ENCODE assay signal across 11 cellular contexts in the genomic region with DNA sequence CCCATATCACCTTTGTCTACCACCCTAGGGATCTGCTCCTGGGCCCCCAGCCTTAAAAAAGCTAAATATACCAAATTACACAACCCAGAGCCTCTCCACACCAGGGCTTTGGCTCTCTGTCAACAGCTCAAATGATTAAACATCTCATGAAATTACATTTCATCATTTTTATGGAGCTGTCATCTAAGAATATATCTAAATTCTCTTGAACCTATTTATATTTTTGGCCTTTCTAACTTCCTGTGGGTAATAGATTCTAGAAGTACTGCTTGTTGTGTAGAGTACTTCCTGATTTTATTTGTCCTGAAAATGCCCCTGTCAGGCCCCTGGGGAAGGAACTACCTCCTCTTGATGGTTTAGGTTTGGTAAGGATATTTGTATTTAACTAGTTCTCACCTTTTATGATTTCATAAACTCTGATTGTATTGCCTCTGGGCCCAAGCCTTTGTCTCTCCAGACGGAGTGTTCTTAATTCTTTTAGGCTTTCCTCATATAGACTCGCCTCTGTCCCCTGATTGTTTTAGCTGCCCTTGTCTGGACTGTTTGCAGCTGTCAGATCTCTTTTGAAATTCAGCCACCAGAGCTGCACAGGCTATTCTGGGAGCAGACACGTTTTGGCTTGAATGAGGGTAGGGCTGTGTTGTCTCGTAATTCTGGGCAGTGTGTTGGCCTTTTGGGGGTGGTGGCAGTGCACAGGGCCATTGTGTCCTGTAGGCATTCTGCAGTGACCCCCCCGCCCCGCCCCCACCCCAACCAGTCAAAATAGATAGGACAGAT. TPM values are rescaled to one million over a fixed set of nuclear protein-coding genes. Genes with fewer than 3 reads are reported as not detected.
A peak's percentile ranks its signal among the peaks of the same experiment; 100 is the strongest.
DNase-seq lines count a peak whose midpoint lies in the region; ATAC-seq, FAIRE-seq and TF ChIP-seq lines count a peak whose summit lies in the region.
"Had no signal": no experiment of that assay in that cellular context is flagged by ENCODE, and none has a peak within 500 bp of the region (broad histone marks: within the 10 kb centered on the region; RNA-seq: fewer than 3 reads in every experiment).

No MANE protein-coding gene starts in this region.

- peak overlapping the region; percentile 29 for H3K27ac Mint-ChIP-seq in neural progenitor cell
- H3K27ac Mint-ChIP-seq: CD8-positive, alpha-beta memory T cell had no signal

- no peaks in the 10 kb centered on the region for H3F3A ChIP-seq in neural progenitor cell (ENCODE audit: low read depth)

- no peak for FAIRE-seq in GM12892 (lab: Jason Lieb, UNC)

- no peak overlapping the region for H2AFZ ChIP-seq in neural progenitor cell (replicated peaks)

- DNase-seq in NCI-H1092 treated with DMSO at 0.1 percent for 48 hours (lab: John Stamatoyannopoulos, UW) (peak; percentile 63), epidermal melanocyte (ENCODE audit: insufficient read length, low spot score) (peak; percentile 51), neural progenitor cell (ENCODE audit: low spot score) (no peak), GM20000 (ENCODE audit: low spot score) (no peak), GM12892 (ENCODE audit: insufficient read length) (no peak)
- DNase-seq: CD8-positive, alpha-beta memory T cell; NCI-H524; ovary had no signal

- ATAC-seq in HG02763 (IDR thresholded peaks at IDR 0.05; ENCODE audit: unreplicated experiment) (no peak), HG03460 (IDR thresholded peaks at IDR 0.05; ENCODE audit: unreplicated experiment) (no peak)

- H3K9me3 Mint-ChIP-seq in neural progenitor cell: no peaks in the 10 kb centered on the region
- H3K9me3 Mint-ChIP-seq: CD8-positive, alpha-beta memory T cell had no signal

- H3K9ac ChIP-seq in BLaER1 treated with 17β-estradiol and CSF1 and Interleukin-3, amounts not matched to agents 10 nM and 100 nM: peak overlapping the region in 10 of 11 experiments; percentile 28 to 81 (median 72); a peak in 18 of 22 replicates
- H3K9ac ChIP-seq in neural progenitor cell: no peak overlapping the region

- TF ChIP-seq POLR2A in GM12892 (IDR thresholded peaks at IDR 0.05; ENCODE audit: low read depth, low read length): no peak

- peaks cover 8 to 68% (median 51%) of the 10 kb centered on the region in 11 experiments; a peak in 20 of 22 replicates for H3K36me3 ChIP-seq in BLaER1 treated with 17β-estradiol and CSF1 and Interleukin-3, amounts not matched to agents 10 nM and 100 nM
- H3K36me3 ChIP-seq in neural progenitor cell: no peaks in the 10 kb centered on the region
- H3K36me3 ChIP-seq: ovary had no signal

- peaks cover 0 to 11% (median 0%) of the 10 kb centered on the region in 11 experiments; a peak in 2 of 22 replicates for H4K20me1 ChIP-seq in BLaER1 treated with 17β-estradiol and CSF1 and Interleukin-3, amounts not matched to agents 10 nM and 100 nM
- H4K20me1 ChIP-seq in neural progenitor cell (ENCODE audit: low read depth): no peaks in the 10 kb centered on the region

- peaks cover 0 to 29% (median 0%) of the 10 kb centered on the region in 11 experiments; a peak in 8 of 22 replicates for H3K27me3 ChIP-seq in BLaER1 treated with 17β-estradiol and CSF1 and Interleukin-3, amounts not matched to agents 10 nM and 100 nM
- peaks cover 14% of the 10 kb centered on the region for H3K27me3 ChIP-seq in neural progenitor cell
- H3K27me3 ChIP-seq: ovary had no signal

- no peak overlapping the region for H3K4me3 Mint-ChIP-seq in neural progenitor cell
- H3K4me3 Mint-ChIP-seq: CD8-positive, alpha-beta memory T cell had no signal

- H3K4me1 ChIP-seq in BLaER1 treated with 17β-estradiol and CSF1 and Interleukin-3, amounts not matched to agents 10 nM and 100 nM: peaks cover 34 to 100% (median 85%) of the 10 kb centered on the region in 10 experiments
- peaks cover 5% of the 10 kb centered on the region for H3K4me1 ChIP-seq in neural progenitor cell

- peak overlapping the region; percentile 82 to 97 (median 89) for H3K4me2 ChIP-seq in BLaER1 treated with 17β-estradiol and CSF1 and Interleukin-3, amounts not matched to agents 10 nM and 100 nM
- H3K4me2 ChIP-seq in neural progenitor cell: no peak overlapping the region

- H3K27me3 Mint-ChIP-seq in neural progenitor cell (ENCODE audit: insufficient read depth, low read depth): peaks cover 2% of the 10 kb centered on the region

- H3K4me3 ChIP-seq in BLaER1 treated with 17β-estradiol and CSF1 and Interleukin-3, amounts not matched to agents 10 nM and 100 nM: peak overlapping the region in 7 of 10 experiments; percentile 4 to 41 (median 27); a peak in 9 of 20 replicates
- no peak overlapping the region for H3K4me3 ChIP-seq in neural progenitor cell
- H3K4me3 ChIP-seq: ovary had no signal

- H3K9me3 ChIP-seq in BLaER1 treated with 17β-estradiol and CSF1 and Interleukin-3, amounts not matched to agents 10 nM and 100 nM (replicated peaks in 1 of 11): no peaks in the 10 kb centered on the region
- no peaks in the 10 kb centered on the region for H3K9me3 ChIP-seq in neural progenitor cell (ENCODE audit: low read depth)
- H3K9me3 ChIP-seq: ovary had no signal

- peak overlapping the region in 10 of 11 experiments; percentile 23 to 93 (median 86); a peak in 20 of 22 replicates for H3K27ac ChIP-seq in BLaER1 treated with 17β-estradiol and CSF1 and Interleukin-3, amounts not matched to agents 10 nM and 100 nM
- no peak overlapping the region for H3K27ac ChIP-seq in neural progenitor cell
- H3K27ac ChIP-seq: ovary had no signal

- peaks cover 5% of the 10 kb centered on the region for H3K36me3 Mint-ChIP-seq in neural progenitor cell

- TF ChIP-seq CTCF in neural progenitor cell (IDR thresholded peaks at IDR 0.05): no peak
- TF ChIP-seq CTCF in GM20000 (IDR thresholded peaks at IDR 0.05; ENCODE audit: extremely low read depth, missing control alignments): no peak

- peaks cover 21% of the 10 kb centered on the region for H3K4me1 Mint-ChIP-seq in neural progenitor cell
- H3K4me1 Mint-ChIP-seq: CD8-positive, alpha-beta memory T cell had no signal

- no peaks in the 10 kb centered on the region for H3K79me2 ChIP-seq in neural progenitor cell (ENCODE audit: low read depth)

RNA-seq across cellular contexts. Expression of a gene that starts 16.6 kb away (rescaled TPM):
- not detected in 2 replicates for total RNA-seq in neural progenitor cell (ENCODE audit: low replicate concordance)
- not detected for polyA plus RNA-seq in GM12892 (2012; ENCODE audit: missing spikeins)
- total RNA-seq: CD8-positive, alpha-beta memory T cell; ovary had no signal
- polyA plus RNA-seq: CD8-positive, alpha-beta memory T cell; ovary had no signal

RNA-seq across cellular contexts. Expression of a gene that starts 42.9 kb away (rescaled TPM):
- total RNA-seq in neural progenitor cell (ENCODE audit: low replicate concordance): 21.5 and 23.5 TPM in 2 replicates
- polyA plus RNA-seq in GM12892 (2012; ENCODE audit: missing spikeins): 19.8 TPM
- polyA plus RNA-seq: CD8-positive, alpha-beta memory T cell had no signal

RNA-seq across cellular contexts. Expression of a gene that starts 58.3 kb away (rescaled TPM):
- total RNA-seq in neural progenitor cell (ENCODE audit: low replicate concordance): 1.1 and 3.2 TPM in 2 replicates
- polyA plus RNA-seq in GM12892 (2012; ENCODE audit: missing spikeins): not detected
- total RNA-seq: CD8-positive, alpha-beta memory T cell had no signal
- polyA plus RNA-seq: CD8-positive, alpha-beta memory T cell had no signal

Comparison
In these comparisons a context has a peak if more than half of its experiments do, and no peak if none do; other contexts are left out.
1. DNase-seq: peak in NCI-H1092 treated with DMSO at 0.1 percent for 48 hours (single experiment) and epidermal melanocyte (single experiment); none in neural progenitor cell (single experiment), GM20000 (single experiment) and GM12892 (single experiment).